ENCODE assay signal across 18 cellular contexts in the genomic region with DNA sequence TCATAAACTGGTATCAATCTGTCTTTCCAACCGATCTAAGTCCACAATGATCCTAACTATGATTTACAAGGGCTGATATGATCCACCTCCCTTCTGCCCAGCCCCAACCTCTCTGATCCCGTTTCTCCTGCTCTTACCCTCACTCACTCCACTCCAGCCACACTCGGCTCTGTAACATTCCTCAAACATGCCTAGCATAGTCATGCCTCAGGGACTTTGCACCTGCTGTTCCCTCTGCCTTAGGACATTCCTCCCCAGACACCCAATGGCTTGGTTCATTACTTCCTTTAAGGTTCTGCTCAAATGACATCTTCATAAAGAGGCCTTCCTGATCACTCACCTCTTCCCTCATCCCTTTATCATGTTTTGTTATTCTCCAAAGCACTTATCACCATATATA. TPM values are rescaled to one million over a fixed set of nuclear protein-coding genes. Genes with fewer than 3 reads are reported as not detected.
DNase-seq lines count a peak whose midpoint lies in the region; ATAC-seq, FAIRE-seq and TF ChIP-seq lines count a peak whose summit lies in the region.
"Had no signal": no experiment of that assay in that cellular context is flagged by ENCODE, and none has a peak within 500 bp of the region (broad histone marks: within the 10 kb centered on the region; RNA-seq: fewer than 3 reads in every experiment).

No MANE protein-coding gene starts in this region.

- no peak for TF ChIP-seq CTCF in Panc1 (IDR thresholded peaks at IDR 0.05)
- TF ChIP-seq CTCF in pancreas (IDR thresholded peaks at IDR 0.05): no peak

- H3K27ac ChIP-seq in CD4-positive, CD25-positive, alpha-beta regulatory T cell (ENCODE audit: insufficient read depth, low read length, poor library complexity, severe bottlenecking): no peak overlapping the region
- no peak overlapping the region for H3K27ac ChIP-seq in Panc1 (ENCODE audit: low read length)
- no peak overlapping the region for H3K27ac ChIP-seq in pancreas
- H3K27ac ChIP-seq: BLaER1 treated with 17β-estradiol and CSF1 and Interleukin-3, amounts not matched to agents 10 nM and 100 nM; GM23248 had no signal

- H3K9me3 Mint-ChIP-seq in activated T-cell treated with anti-CD3 and anti-CD28 coated beads, Interleukin-2, amount 50 U/mL, for 72 hours: no peaks in the 10 kb centered on the region
- no peaks in the 10 kb centered on the region for H3K9me3 Mint-ChIP-seq in activated T-cell treated with anti-CD3 and anti-CD28 coated beads, Interleukin-2, amount 50 U/mL, for 4 hours
- H3K9me3 Mint-ChIP-seq in CD4-positive, CD25-positive, alpha-beta regulatory T cell: peaks cover 0 to 2% (median 0%) of the 10 kb centered on the region in 7 donors
- H3K9me3 Mint-ChIP-seq: CD4-positive, alpha-beta T cell had no signal

- peaks cover 83% of the 10 kb centered on the region for H3K36me3 ChIP-seq in CD4-positive, CD25-positive, alpha-beta regulatory T cell (ENCODE audit: control insufficient read depth, insufficient read depth, low read length)
- H3K36me3 ChIP-seq in Panc1 (ENCODE audit: control insufficient read depth, insufficient read depth, low read length) (peaks cover 23% of the 10 kb centered on the region), pancreas (peaks cover 4 to 51% (median 13%) of the 10 kb centered on the region in 3 donors)

- no peak overlapping the region for H3K4me3 Mint-ChIP-seq in activated T-cell treated with anti-CD3 and anti-CD28 coated beads, Interleukin-2, amount 50 U/mL, for 72 hours
- no peak overlapping the region for H3K4me3 Mint-ChIP-seq in activated T-cell treated with anti-CD3 and anti-CD28 coated beads, Interleukin-2, amount 50 U/mL, for 4 hours
- H3K4me3 Mint-ChIP-seq in CD4-positive, CD25-positive, alpha-beta regulatory T cell: no peak overlapping the region
- H3K4me3 Mint-ChIP-seq: CD4-positive, alpha-beta T cell had no signal

- H3K9me3 ChIP-seq in CD4-positive, CD25-positive, alpha-beta regulatory T cell (ENCODE audit: control insufficient read depth in 2 of 2, low read length in 2 of 2): no peaks in the 10 kb centered on the region
- H3K9me3 ChIP-seq in Panc1 (ENCODE audit: control insufficient read depth, insufficient read depth, low read depth, low read length) (no peaks in the 10 kb centered on the region), pancreas (no peaks in the 10 kb centered on the region)
- H3K9me3 ChIP-seq: BLaER1 treated with 17β-estradiol and CSF1 and Interleukin-3, amounts not matched to agents 10 nM and 100 nM had no signal

- peaks cover 7% of the 10 kb centered on the region for H3K4me1 Mint-ChIP-seq in activated T-cell treated with anti-CD3 and anti-CD28 coated beads, Interleukin-2, amount 50 U/mL, for 72 hours (ENCODE audit: low read depth)
- peaks cover 21% of the 10 kb centered on the region for H3K4me1 Mint-ChIP-seq in activated T-cell treated with anti-CD3 and anti-CD28 coated beads, Interleukin-2, amount 50 U/mL, for 4 hours (ENCODE audit: low read depth)
- peaks cover 24 to 49% (median 36%) of the 10 kb centered on the region in 4 donors for H3K4me1 Mint-ChIP-seq in CD4-positive, CD25-positive, alpha-beta regulatory T cell

- no peaks in the 10 kb centered on the region for H3K4me1 ChIP-seq in CD4-positive, CD25-positive, alpha-beta regulatory T cell (ENCODE audit: control insufficient read depth, insufficient read depth, low read length, poor library complexity, severe bottlenecking)
- H3K4me1 ChIP-seq in Panc1 (ENCODE audit: control insufficient read depth, insufficient read depth, low read length) (no peaks in the 10 kb centered on the region), pancreas (no peaks in the 10 kb centered on the region)
- H3K4me1 ChIP-seq: BLaER1 treated with 17β-estradiol and CSF1 and Interleukin-3, amounts not matched to agents 10 nM and 100 nM had no signal

- no peak for DNase-seq in activated T-cell treated with anti-CD3 and anti-CD28 coated beads, Interleukin-2, amount 50 U/mL, for 72 hours
- no peak for DNase-seq in activated T-cell treated with anti-CD3 and anti-CD28 coated beads, Interleukin-2, amount 50 U/mL, for 4 hours
- DNase-seq in CD4-positive, CD25-positive, alpha-beta regulatory T cell: no peak
- DNase-seq in Panc1 (ENCODE audit: low read depth, low spot score): no peak
- DNase-seq in myocyte (ENCODE audit: low read depth): peak; percentile 3
- no peak for DNase-seq in MV-4-11 (lab: John Stamatoyannopoulos, UW)
- no peak for DNase-seq in pancreas
- DNase-seq: ACHN; Calu3; CD4-positive, alpha-beta T cell; DMS 273 treated with DMSO at 0.1 percent for 48 hours; GM23248; H7 had no signal

- no peak overlapping the region for H3K4me3 ChIP-seq in CD4-positive, CD25-positive, alpha-beta regulatory T cell (ENCODE audit: low read depth, low read length)
- H3K4me3 ChIP-seq in Panc1 (ENCODE audit: low read depth in 2 of 2, low read length in 2 of 2) (no peak overlapping the region), pancreas (no peak overlapping the region)
- H3K4me3 ChIP-seq: BLaER1 treated with 17β-estradiol and CSF1 and Interleukin-3, amounts not matched to agents 10 nM and 100 nM; GM23248 had no signal

- intact Hi-C loops in Panc1 (cut with micrococcal nuclease; ENCODE audit: unreplicated experiment): no loop called here
- intact Hi-C loops in pancreas (cut with DNase I): no loop called here

- CTCF ChIA-PET in Panc1 (lab: Charles Lee): no interaction called here

- peak overlapping the region; percentile 1 for H3K27ac Mint-ChIP-seq in activated T-cell treated with anti-CD3 and anti-CD28 coated beads, Interleukin-2, amount 50 U/mL, for 72 hours
- peak overlapping the region in 2 of 3 donors; percentile 2 to 33 for H3K27ac Mint-ChIP-seq in CD4-positive, CD25-positive, alpha-beta regulatory T cell
- H3K27ac Mint-ChIP-seq: CD4-positive, alpha-beta T cell had no signal

- BruUV-seq in Panc1 (replicated peaks; lab: Mats Ljungman, UMichigan): TSS peak; percentile 21

- peaks cover 8 to 49% of the 10 kb centered on the region in 2 donors for H3K36me3 Mint-ChIP-seq in activated T-cell treated with anti-CD3 and anti-CD28 coated beads, Interleukin-2, amount 50 U/mL, for 72 hours (ENCODE audit: insufficient read depth in 2 of 2)
- H3K36me3 Mint-ChIP-seq in activated T-cell treated with anti-CD3 and anti-CD28 coated beads, Interleukin-2, amount 50 U/mL, for 4 hours (ENCODE audit: insufficient read depth): peaks cover 52% of the 10 kb centered on the region
- H3K36me3 Mint-ChIP-seq in CD4-positive, CD25-positive, alpha-beta regulatory T cell: peaks cover 54% of the 10 kb centered on the region

- no peak for ATAC-seq in activated T-cell treated with anti-CD3 and anti-CD28 coated beads, Interleukin-2, amount 50 U/mL, for 72 hours (replicated peaks in 1 of 2)
- ATAC-seq in activated T-cell treated with anti-CD3 and anti-CD28 coated beads, Interleukin-2, amount 50 U/mL, for 4 hours: no peak
- ATAC-seq in CD4-positive, CD25-positive, alpha-beta regulatory T cell (ENCODE audit: low read depth in 2 of 2): no peak
- ATAC-seq in Panc1: no peak
- no peak for ATAC-seq in GM21526 (IDR thresholded peaks at IDR 0.05; ENCODE audit: low FRiP score, unreplicated experiment)
- no peak for ATAC-seq in pancreas

- in situ Hi-C loops in Panc1 (cut with HindIII; ENCODE audit: low pct_unique_long_range_greater_than_20kb, low sequenced_read_pairs): no loop called here

- H3K27me3 Mint-ChIP-seq in activated T-cell treated with anti-CD3 and anti-CD28 coated beads, Interleukin-2, amount 50 U/mL, for 72 hours (ENCODE audit: low read depth): no peaks in the 10 kb centered on the region
- no peaks in the 10 kb centered on the region for H3K27me3 Mint-ChIP-seq in activated T-cell treated with anti-CD3 and anti-CD28 coated beads, Interleukin-2, amount 50 U/mL, for 4 hours (ENCODE audit: low read depth)
- H3K27me3 Mint-ChIP-seq in CD4-positive, CD25-positive, alpha-beta regulatory T cell: no peaks in the 10 kb centered on the region
- H3K27me3 Mint-ChIP-seq: CD4-positive, alpha-beta T cell had no signal

- 86 to 91% methylated on average over 3 of the region's 3 CpGs for WGBS in pancreas, 2 donors

- H3K27me3 ChIP-seq in CD4-positive, CD25-positive, alpha-beta regulatory T cell (ENCODE audit: control insufficient read depth, insufficient read depth, low read length): no peaks in the 10 kb centered on the region
- no peaks in the 10 kb centered on the region for H3K27me3 ChIP-seq in Panc1 (ENCODE audit: control insufficient read depth, insufficient read depth, low read length)
- no peaks in the 10 kb centered on the region for H3K27me3 ChIP-seq in pancreas
- H3K27me3 ChIP-seq: BLaER1 treated with 17β-estradiol and CSF1 and Interleukin-3, amounts not matched to agents 10 nM and 100 nM had no signal

- no peak for FAIRE-seq in pancreas (lab: Jason Lieb, UNC)
- FAIRE-seq: GM18507 had no signal

- POLR2A ChIA-PET in Panc1 (lab: Charles Lee): no interaction called here

RNA-seq across cellular contexts. Expression of a gene that starts 9.2 kb away (rescaled TPM):
- total RNA-seq in activated T-cell treated with anti-CD3 and anti-CD28 coated beads, Interleukin-2, amount 50 U/mL, for 72 hours: 10 to 100 TPM; 35.1 to 35.8 TPM
- total RNA-seq in activated T-cell treated with anti-CD3 and anti-CD28 coated beads, Interleukin-2, amount 50 U/mL, for 4 hours: 10 to 100 TPM; 33.2 to 35.4 (median 34.2) TPM
- 51.7 TPM for total RNA-seq in CD4-positive, CD25-positive, alpha-beta regulatory T cell
- 10 to 100 TPM; 61.7 to 90.3 (median 82.2) TPM for polyA plus RNA-seq in CD4-positive, CD25-positive, alpha-beta regulatory T cell
- 16.9 TPM for total RNA-seq in Panc1 (2021; ENCODE audit: unreplicated experiment)
- 9.2 TPM for polyA plus RNA-seq in Panc1 (2012; ENCODE audit: insufficient read length)
- 21.4 and 33.2 TPM in 2 replicates for total RNA-seq in myocyte
- polyA plus RNA-seq in myocyte (2012): 21.2 TPM
- 10 to 100 TPM in 1 of 6 donors, 1 to 10 TPM in 5; 4.7 to 12.1 (median 6.8) TPM for total RNA-seq in pancreas
- 10 to 100 TPM in 1 of 2 donors, 1 to 10 TPM in 1; 7.3 to 11.7 TPM for polyA plus RNA-seq in pancreas

RNA-seq across cellular contexts. Expression of a gene that starts 13.3 kb away (rescaled TPM):
- total RNA-seq in activated T-cell treated with anti-CD3 and anti-CD28 coated beads, Interleukin-2, amount 50 U/mL, for 72 hours: not detected
- total RNA-seq in activated T-cell treated with anti-CD3 and anti-CD28 coated beads, Interleukin-2, amount 50 U/mL, for 4 hours: not detected
- total RNA-seq in CD4-positive, CD25-positive, alpha-beta regulatory T cell: not detected
- polyA plus RNA-seq in CD4-positive, CD25-positive, alpha-beta regulatory T cell: not detected
- total RNA-seq in Panc1 (2021; ENCODE audit: unreplicated experiment): not detected
- polyA plus RNA-seq in Panc1 (2012; ENCODE audit: insufficient read length): not detected
- not detected in 2 replicates for total RNA-seq in myocyte
- not detected for polyA plus RNA-seq in myocyte (2012)
- not detected for total RNA-seq in pancreas
- polyA plus RNA-seq in pancreas: not detected
- total RNA-seq: A172; Calu3; CD4-positive, alpha-beta T cell; GM23248; H7; HT-29 had no signal
- polyA plus RNA-seq: GM23248 had no signal

RNA-seq across cellular contexts. Expression of a gene that starts 33.6 kb away (rescaled TPM):
- 10 to 100 TPM; 30.1 to 30.3 TPM for total RNA-seq in activated T-cell treated with anti-CD3 and anti-CD28 coated beads, Interleukin-2, amount 50 U/mL, for 72 hours
- 10 to 100 TPM; 43.3 to 43.8 (median 43.6) TPM for total RNA-seq in activated T-cell treated with anti-CD3 and anti-CD28 coated beads, Interleukin-2, amount 50 U/mL, for 4 hours
- 22.4 TPM for total RNA-seq in CD4-positive, CD25-positive, alpha-beta regulatory T cell
- polyA plus RNA-seq in CD4-positive, CD25-positive, alpha-beta regulatory T cell: 10 to 100 TPM; 64.6 to 97.9 (median 78.5) TPM
- 38.5 TPM for total RNA-seq in Panc1 (2021; ENCODE audit: unreplicated experiment)
- 24.3 TPM for polyA plus RNA-seq in Panc1 (2012; ENCODE audit: insufficient read length)
- 30.3 and 35.3 TPM in 2 replicates for total RNA-seq in myocyte
- polyA plus RNA-seq in myocyte (2012): 17.8 TPM
- 10 to 100 TPM; 10.1 to 14.6 (median 11.7) TPM for total RNA-seq in pancreas
- 10 to 100 TPM; 30.6 to 31.0 TPM for polyA plus RNA-seq in pancreas

RNA-seq across cellular contexts. Expression of a gene that starts 58.0 kb away (rescaled TPM):
- 100 to 1,000 TPM; 101 to 107 TPM for total RNA-seq in activated T-cell treated with anti-CD3 and anti-CD28 coated beads, Interleukin-2, amount 50 U/mL, for 72 hours
- 10 to 100 TPM; 29.5 to 37.2 (median 30.3) TPM for total RNA-seq in activated T-cell treated with anti-CD3 and anti-CD28 coated beads, Interleukin-2, amount 50 U/mL, for 4 hours
- total RNA-seq in CD4-positive, CD25-positive, alpha-beta regulatory T cell: 32.9 TPM
- 10 to 100 TPM; 44.9 to 66.4 (median 50.0) TPM for polyA plus RNA-seq in CD4-positive, CD25-positive, alpha-beta regulatory T cell
- total RNA-seq in Panc1 (2021; ENCODE audit: unreplicated experiment) (49.0 TPM), myocyte (1,045 and 1,591 TPM in 2 replicates), pancreas (10 to 100 TPM; 11.7 to 24.4 (median 13.2) TPM)
- 33.5 TPM for polyA plus RNA-seq in Panc1 (2012; ENCODE audit: insufficient read length)
- 548 TPM for polyA plus RNA-seq in myocyte (2012)
- polyA plus RNA-seq in pancreas: 10 to 100 TPM in 1 of 2 donors, 1 to 10 TPM in 1; 9.8 to 16.7 TPM
